ENCODE assay signal across 20 cellular contexts in genomic region chr13:66359910-66360552, GRCh38.
A peak's percentile ranks its signal among the peaks of the same experiment; 100 is the strongest.
DNase-seq lines count a peak whose midpoint lies in the region; ATAC-seq and TF ChIP-seq lines count a peak whose summit lies in the region.
"Had no signal": no experiment of that assay in that cellular context is flagged by ENCODE, and none has a peak within 500 bp of the region (broad histone marks: within the 10 kb centered on the region; RNA-seq: fewer than 3 reads in every experiment).

No MANE protein-coding gene starts in this region.

- H3K4me2 ChIP-seq in OCI-LY7 (ENCODE audit: low read length), result peak overlapping the region; percentile 35; the same call in 1 of the 2 replicates

- H3K4me3 ChIP-seq in OCI-LY7 (ENCODE audit: low read depth, low read length, poor library complexity, severe bottlenecking) (no peak overlapping the region), gastroesophageal sphincter (no peak overlapping the region)
- H3K4me3 ChIP-seq: stomach had no signal

- TF ChIP-seq CTCF in OCI-LY7 (conservative IDR thresholded peaks at IDR 0.05; ENCODE audit: low read length) (no peak), gastroesophageal sphincter (IDR thresholded peaks at IDR 0.05) (no peak)

- H4K20me1 ChIP-seq in OCI-LY7 (ENCODE audit: insufficient read depth, low read length), result no peaks in the 10 kb centered on the region

- H3K27ac ChIP-seq in OCI-LY7 (ENCODE audit: low read depth, low read length, poor library complexity, severe bottlenecking) (no peak overlapping the region), gastroesophageal sphincter (no peak overlapping the region)
- H3K27ac ChIP-seq: stomach had no signal

- POLR2A ChIA-PET in OCI-LY7 (lab: Charles Lee), result interaction anchor here (0.6 to 1.3 kb wide), 6 partner anchors 9 to 616 kb away, joined by 3 to 7 read pairs (median 3); no protein-coding TSS in a partner anchor

- ATAC-seq in GM19372 (IDR thresholded peaks at IDR 0.05; ENCODE audit: low read depth, unreplicated experiment) (peak; percentile 67), HG03066 (IDR thresholded peaks at IDR 0.05; ENCODE audit: low read depth, unreplicated experiment) (peak; percentile 51), left lobe of liver (no peak), gastroesophageal sphincter (no peak)
- ATAC-seq: effector memory CD8-positive, alpha-beta T cell; T-cell had no signal

- H3K36me3 ChIP-seq in OCI-LY7 (ENCODE audit: insufficient read depth, low read length) (no peaks in the 10 kb centered on the region), gastroesophageal sphincter (no peaks in the 10 kb centered on the region)
- H3K36me3 ChIP-seq: stomach had no signal

- H3K9me2 ChIP-seq in OCI-LY7 (ENCODE audit: insufficient read depth, low read length), result no peaks in the 10 kb centered on the region

- no peak for TF ChIP-seq EP300 in gastroesophageal sphincter (IDR thresholded peaks at IDR 0.05)

- 33 to 52% methylated on average over 5 of the region's 5 CpGs for WGBS in gastroesophageal sphincter (ENCODE audit: low coverage in 1 of 2), 2 donors

- CTCF ChIA-PET in OCI-LY7 (lab: Charles Lee; ENCODE audit: unreplicated experiment), result interaction anchor here (1.3 kb wide), 1 partner anchor 15 kb away, joined by 3 read pairs; no protein-coding TSS in a partner anchor

- no TSS peak for BruUV-seq in OCI-LY7 (replicated peaks; lab: Mats Ljungman, UMichigan)

- H3K4me1 ChIP-seq in OCI-LY7 (ENCODE audit: insufficient read depth, low read length, poor library complexity, severe bottlenecking) (no peaks in the 10 kb centered on the region), gastroesophageal sphincter (peaks cover 0 to 5% (median 0%) of the 10 kb centered on the region in 3 donors)
- H3K4me1 ChIP-seq: stomach had no signal

- peak overlapping the region; percentile 57 for H2AFZ ChIP-seq in OCI-LY7 (ENCODE audit: low read length)

- H3K9me3 ChIP-seq in OCI-LY7 (ENCODE audit: low read length) (no peaks in the 10 kb centered on the region), gastroesophageal sphincter (no peaks in the 10 kb centered on the region)
- H3K9me3 ChIP-seq: stomach had no signal

- intact Hi-C loops in OCI-LY7 (cut with micrococcal nuclease; ENCODE audit: unreplicated experiment), result no loop called here

- no peak for TF ChIP-seq POLR2A in gastroesophageal sphincter (IDR thresholded peaks at IDR 0.05)

- H3K79me2 ChIP-seq in OCI-LY7 (ENCODE audit: insufficient read depth, low read depth, low read length), result no peaks in the 10 kb centered on the region

- DNase-seq in ELR (ENCODE audit: low read depth) (peak; percentile 2), OCI-LY7 (ENCODE audit: low spot score) (no peak), AML-193 (lab: John Stamatoyannopoulos, UW) (no peak), left lobe of liver (ENCODE audit: low spot score) (no peak)
- DNase-seq in effector CD4-positive, alpha-beta T cell, result no peak
- DNase-seq: activated CD4-positive, alpha-beta T cell treated with anti-CD3 and anti-CD28 coated beads, Interleukin-2, amount 10 ng/mL, durations not matched to agents 24 days and 14 days; activated CD8-positive, alpha-beta memory T cell treated with anti-CD3 and anti-CD28 coated beads, Interleukin-2, amount 50 U/mL, for 48 hours; activated effector memory CD4-positive, alpha-beta T cell treated with Interleukin-2 at 50 U/mL for 16 hours; DND-41; effector memory CD8-positive, alpha-beta T cell; mammary epithelial cell; NCI-H1436 treated with DMSO at 0.1 percent for 48 hours; nucleus accumbens; SHP77 treated with DMSO at 0.1 percent for 48 hours; stimulated activated CD4-positive, alpha-beta T cell treated with anti-CD3 and anti-CD28 coated beads, Interleukin-4, amount 100 ng/mL, for 4 hours; stomach; T-cell had no signal

- no peaks in the 10 kb centered on the region for H3K27me3 ChIP-seq in gastroesophageal sphincter
- H3K27me3 ChIP-seq: stomach had no signal

Comparison
In these comparisons a context has a peak if more than half of its experiments do, and no peak if none do; other contexts are left out.
1. ATAC-seq: peak in GM19372 (single experiment) and HG03066 (single experiment); none in left lobe of liver (single experiment) and gastroesophageal sphincter (single experiment).